In the genomic region with DNA sequence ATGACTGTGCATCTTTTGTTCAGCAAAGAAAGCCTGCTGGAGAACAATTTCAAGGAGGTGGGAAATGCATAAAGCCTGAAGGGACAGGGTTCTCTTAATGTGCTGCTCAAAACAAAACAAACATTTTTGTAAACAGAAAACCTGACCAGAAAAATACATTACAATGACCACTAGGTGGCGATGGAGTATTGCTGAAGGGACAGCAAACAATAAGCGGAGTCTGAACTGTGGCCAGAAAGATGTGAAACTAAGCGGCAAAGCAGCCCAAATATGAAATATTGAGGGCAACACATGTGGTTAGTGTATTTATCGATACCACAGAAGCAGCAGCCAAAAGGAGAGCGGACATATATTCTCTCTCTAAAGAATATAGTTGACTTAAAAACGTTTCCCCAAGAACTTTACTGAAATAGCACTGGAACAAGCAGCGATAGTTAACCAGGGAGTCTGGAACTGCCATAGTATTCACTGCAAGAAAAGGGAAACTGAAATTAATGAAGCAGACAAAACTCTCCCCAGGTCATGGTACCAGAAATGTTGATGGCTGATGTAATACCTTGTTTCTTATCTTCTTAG, we compare ENCODE assay signal across 8 cellular contexts.
DNase-seq lines count a peak whose midpoint lies in the region; ATAC-seq and TF ChIP-seq lines count a peak whose summit lies in the region.
"Not testable (repeated sequence)": the region's sequence is repeated elsewhere in the genome, so short reads cannot be mapped to it uniquely, and the experiment has no call there.

No MANE protein-coding gene starts in this region.

- CTCF ChIA-PET in HCT116 (lab: Charles Lee), result interaction anchor here (1.2 kb wide), 1 partner anchor 12 kb away, joined by 4 read pairs; no protein-coding TSS in a partner anchor
- CTCF ChIA-PET in PC-3 (lab: Charles Lee), result interaction anchor here (0.6 kb wide), 2 partner anchors 29 to 1817 kb away, joined by 3 read pairs; no protein-coding TSS in a partner anchor

- in situ Hi-C loops in Caki2 (cut with HindIII; ENCODE audit: low pct_unique_long_range_greater_than_20kb, low sequenced_read_pairs), result not testable (repeated sequence)

- DNase-seq in Caki2 (ENCODE audit: low read depth) (peak; percentile 55), HCT116 (ENCODE audit: low read depth, low spot score) (peak; percentile 28), NCI-H1105 treated with DMSO at 0.1 percent for 48 hours (lab: John Stamatoyannopoulos, UW) (peak; percentile 23), PC-3 (peak; percentile 70), fibroblast of mammary gland (ENCODE audit: low read depth) (peak; percentile 57), testis (peak; percentile 62)
- DNase-seq in mesothelial cell of epicardium (ENCODE audit: low spot score in 2 of 2, unreplicated experiment in 2 of 2), result not testable (repeated sequence)

- H3K4me3 Mint-ChIP-seq in activated naive CD8-positive, alpha-beta T cell, result peak overlapping the region; percentile 1
- H3K4me3 Mint-ChIP-seq in mesothelial cell of epicardium, result not testable (repeated sequence)

- H3K36me3 Mint-ChIP-seq in activated naive CD8-positive, alpha-beta T cell; mesothelial cell of epicardium: not testable (repeated sequence)

- H4K20me1 ChIP-seq in HCT116 (ENCODE audit: insufficient read depth); PC-3 (ENCODE audit: low read length): not testable (repeated sequence)

- TF ChIP-seq CTCF in HCT116 (IDR thresholded peaks at IDR 0.05 in 2 of 3, conservative IDR thresholded peaks at IDR 0.05 in 1 of 3; ENCODE audit: borderline replicate concordance in 1 of 3, insufficient read depth in 1 of 3, low read depth in 2 of 3, low read length in 2 of 3) (peak; percentile 32 to 73 (median 57); a peak in 5 of 6 replicates), PC-3 (conservative IDR thresholded peaks at IDR 0.05; ENCODE audit: low read depth, low read length) (peak; percentile 79), fibroblast of mammary gland (conservative IDR thresholded peaks at IDR 0.05; ENCODE audit: control insufficient read depth, insufficient read depth, low read depth, low read length) (peak; percentile 53), mesothelial cell of epicardium (IDR thresholded peaks at IDR 0.05; ENCODE audit: unreplicated experiment) (peak; percentile 52), testis (IDR thresholded peaks at IDR 0.05) (peak; percentile 74 to 91 (median 84))

- H3K36me3 ChIP-seq in HCT116 (ENCODE audit: control insufficient read depth in 1 of 2, insufficient read depth in 2 of 2, low read length in 2 of 2); PC-3 (ENCODE audit: low read depth, low read length); testis (ENCODE audit: low read depth, missing control alignments): not testable (repeated sequence)

- H3K27ac ChIP-seq in HCT116 (ENCODE audit: low read depth, low read length); PC-3 (ENCODE audit: low read length); testis: not testable (repeated sequence)

- H3K4me1 Mint-ChIP-seq in activated naive CD8-positive, alpha-beta T cell (ENCODE audit: low read depth), result peaks cover 20% of the 10 kb centered on the region
- H3K4me1 Mint-ChIP-seq in mesothelial cell of epicardium, result not testable (repeated sequence)

- peak; percentile 63 for TF ChIP-seq RAD21 in HCT116 (IDR thresholded peaks at IDR 0.05; ENCODE audit: low read depth)

- POLR2A ChIA-PET in HCT116 (lab: Charles Lee); PC-3 (lab: Charles Lee; ENCODE audit: unreplicated experiment): not testable (repeated sequence)

- 8 to 9% methylated on average over 7 of the region's 7 CpGs for WGBS in testis, 2 donors

- not testable (repeated sequence) for H3K9me2 ChIP-seq in HCT116 (ENCODE audit: insufficient read depth); PC-3 (replicated peaks; ENCODE audit: low read length)

- intact Hi-C loops in HCT116 (cut with micrococcal nuclease), result loop anchor here (1.0 kb wide), 1 partner anchor 322 kb away; no protein-coding TSS in a partner anchor
- intact Hi-C loops in PC-3 (cut with micrococcal nuclease), result loop anchor here (2.0 to 10.0 kb wide), 2 partner anchors 322 to 1870 kb away; no protein-coding TSS in a partner anchor
- intact Hi-C loops in testis (cut with DNase I; ENCODE audit: low total_unique reads), result not testable (repeated sequence)

- not testable (repeated sequence) for H3K9ac ChIP-seq in HCT116 (ENCODE audit: low read length); PC-3 (ENCODE audit: low read length)

- ATAC-seq in HCT116, result peak; percentile 69
- ATAC-seq in PC-3, result peak; percentile 51

- not testable (repeated sequence) for H3K27me3 Mint-ChIP-seq in activated naive CD8-positive, alpha-beta T cell; mesothelial cell of epicardium (ENCODE audit: low read depth)

- H2AFZ ChIP-seq in HCT116 (ENCODE audit: low read depth, low read length, poor library complexity, severe bottlenecking); PC-3 (ENCODE audit: low read length): not testable (repeated sequence)

- not testable (repeated sequence) for H3K4me1 ChIP-seq in HCT116 (ENCODE audit: control insufficient read depth in 1 of 2, insufficient read depth in 2 of 2, low read length in 2 of 2); PC-3 (ENCODE audit: insufficient read depth, low read length); testis

- not testable (repeated sequence) for TF ChIP-seq POLR2A in HCT116 (IDR thresholded peaks at IDR 0.05; ENCODE audit: borderline replicate concordance, extremely low read depth, insufficient read depth, insufficient read length); testis (IDR thresholded peaks at IDR 0.05)

- H3K27ac Mint-ChIP-seq in activated naive CD8-positive, alpha-beta T cell; mesothelial cell of epicardium: not testable (repeated sequence)

- H3F3A ChIP-seq in PC-3 (ENCODE audit: low read length, unreplicated experiment), result not testable (repeated sequence)

- not testable (repeated sequence) for H3K9me3 ChIP-seq in HCT116 (ENCODE audit: control insufficient read depth in 1 of 2, insufficient read depth in 1 of 2, low read depth in 1 of 2, low read length in 2 of 2); PC-3 (ENCODE audit: low read length); testis

- not testable (repeated sequence) for BruUV-seq in HCT116 (replicated peaks; lab: Mats Ljungman, UMichigan); PC-3 (replicated peaks; lab: Mats Ljungman, UMichigan)

- H3K27me3 ChIP-seq in HCT116 (ENCODE audit: insufficient read depth, low read length); PC-3 (ENCODE audit: low read length); testis: not testable (repeated sequence)

- H3K79me2 ChIP-seq in HCT116 (ENCODE audit: insufficient read depth, low read length); PC-3 (ENCODE audit: low read length): not testable (repeated sequence)

- RAD21 ChIA-PET in HCT116 (lab: Charles Lee; ENCODE audit: low non-redundant PET in 1 of 2, low total read pairs in 2 of 2, uncharacterized antibody in 2 of 2, unreplicated experiment in 2 of 2), result not testable (repeated sequence)

- not testable (repeated sequence) for H3K4me3 ChIP-seq in HCT116 (replicated peaks in 1 of 2; ENCODE audit: low read depth in 1 of 2, low read length in 2 of 2); PC-3 (ENCODE audit: low read length); fibroblast of mammary gland (ENCODE audit: control insufficient read depth, low read depth, low read length); testis

- not testable (repeated sequence) for H3K4me2 ChIP-seq in HCT116 (ENCODE audit: low read length)
- H3K4me2 ChIP-seq in PC-3 (ENCODE audit: low read length), result 0 out of 2 replicates have a peak overlapping the region, but pooled peaks have one; percentile 35

- H3K9me3 Mint-ChIP-seq in activated naive CD8-positive, alpha-beta T cell (ENCODE audit: low read depth); mesothelial cell of epicardium: not testable (repeated sequence)
